8 cellular contexts compared by ENCODE assay signal in the genomic region with DNA sequence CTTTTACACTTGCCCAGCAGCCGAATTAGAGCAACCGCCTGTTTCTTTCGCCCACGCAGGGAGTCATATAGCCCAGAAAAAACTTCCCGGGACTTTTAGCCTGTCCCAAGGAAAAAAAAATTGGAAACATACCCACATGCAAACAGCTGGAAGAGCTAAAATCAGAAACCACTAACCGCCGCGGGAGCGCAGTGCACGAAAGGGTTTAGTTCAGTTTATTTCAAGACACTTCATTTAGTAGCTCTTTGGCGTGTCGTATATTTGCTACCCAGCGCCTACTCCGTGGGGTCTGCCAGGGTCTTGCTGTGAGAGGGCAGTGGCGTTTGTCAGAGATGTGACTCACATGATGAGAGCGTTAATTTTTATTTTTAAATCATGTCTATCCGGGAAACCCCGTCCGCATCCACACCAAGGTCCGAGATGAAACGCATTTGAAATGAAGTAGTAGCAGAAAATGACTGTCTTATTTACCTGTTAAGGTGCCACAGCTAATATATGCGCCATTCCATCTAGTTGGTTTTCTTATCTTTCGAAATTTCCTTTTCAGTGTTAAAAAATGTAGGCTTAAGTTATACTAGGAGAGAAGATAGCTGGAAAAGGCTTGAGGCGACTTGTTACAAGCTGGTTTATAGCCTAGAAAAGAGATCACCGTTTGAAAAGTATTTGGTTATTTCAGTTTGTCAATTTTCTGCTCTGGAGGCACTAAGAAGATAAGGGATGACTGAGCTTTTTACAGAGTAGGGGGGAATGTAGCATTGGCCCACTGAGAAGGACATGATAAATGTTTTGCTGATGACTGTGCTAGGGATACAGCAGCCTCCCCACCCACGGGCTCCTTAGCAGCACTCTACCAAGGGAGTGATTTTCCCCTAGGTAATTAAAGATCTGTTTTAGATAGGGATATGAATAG. TPM values are rescaled to one million over a fixed set of nuclear protein-coding genes. Genes with fewer than 3 reads are reported as not detected.
A peak's percentile ranks its signal among the peaks of the same experiment; 100 is the strongest.
DNase-seq lines count a peak whose midpoint lies in the region; ATAC-seq and TF ChIP-seq lines count a peak whose summit lies in the region.

No MANE protein-coding gene starts in this region.

- no peak for TF ChIP-seq CTCF in endodermal cell (conservative IDR thresholded peaks at IDR 0.05)

- peaks cover 49% of the 10 kb centered on the region for H3K4me1 Mint-ChIP-seq in endodermal cell
- H3K4me1 Mint-ChIP-seq in naive thymus-derived CD4-positive, alpha-beta T cell: peaks cover 6 to 32% (median 23%) of the 10 kb centered on the region in 7 donors

- peak overlapping the region; percentile 81 for H3K9ac ChIP-seq in endodermal cell (ENCODE audit: extremely low read depth, low read length, poor library complexity, severe bottlenecking)

- H3K27ac Mint-ChIP-seq in endodermal cell: peak overlapping the region; percentile 74
- peak overlapping the region in 5 of 9 donors; percentile 27 to 57 (median 37) for H3K27ac Mint-ChIP-seq in naive thymus-derived CD4-positive, alpha-beta T cell

- peaks cover 9% of the 10 kb centered on the region for H3K4me1 ChIP-seq in endodermal cell (ENCODE audit: control insufficient read depth, insufficient read depth, low read length)
- peaks cover 4 to 10% of the 10 kb centered on the region in 2 donors for H3K4me1 ChIP-seq in naive thymus-derived CD4-positive, alpha-beta T cell (ENCODE audit: control insufficient read depth in 2 of 2, insufficient read depth in 2 of 2, low read length in 2 of 2)

- intact Hi-C loops in naive thymus-derived CD4-positive, alpha-beta T cell (cut with micrococcal nuclease): loop anchor here (1.0 to 5.0 kb wide), 3 partner anchors 167 to 1768 kb away; no protein-coding TSS in a partner anchor

- WGBS in endodermal cell (ENCODE audit: insufficient coverage in 1 of 2, insufficient read length in 1 of 2), 2 experiments: 10 to 16% methylated on average over 19 to 26 of the region's 26 CpGs

- H3K27me3 ChIP-seq in endodermal cell (ENCODE audit: control insufficient read depth, insufficient read depth, low read length, poor library complexity, severe bottlenecking): peaks cover 13% of the 10 kb centered on the region
- peaks cover 5 to 10% of the 10 kb centered on the region in 2 donors for H3K27me3 ChIP-seq in naive thymus-derived CD4-positive, alpha-beta T cell (ENCODE audit: control insufficient read depth in 2 of 2, insufficient read depth in 2 of 2, low read length in 2 of 2)

- peaks cover 41% of the 10 kb centered on the region for H3K36me3 ChIP-seq in endodermal cell (ENCODE audit: control insufficient read depth, insufficient read depth, low read length)
- no peaks in the 10 kb centered on the region for H3K36me3 ChIP-seq in naive thymus-derived CD4-positive, alpha-beta T cell (ENCODE audit: control insufficient read depth in 2 of 3, insufficient read depth in 3 of 3, low read length in 3 of 3)

- no peak overlapping the region for H3K27ac ChIP-seq in endodermal cell (ENCODE audit: low read depth, low read length)
- no peak overlapping the region for H3K27ac ChIP-seq in naive thymus-derived CD4-positive, alpha-beta T cell (ENCODE audit: low read depth, low read length)

- no peaks in the 10 kb centered on the region for H3K9me3 ChIP-seq in endodermal cell (ENCODE audit: control insufficient read depth, low read length)
- no peaks in the 10 kb centered on the region for H3K9me3 ChIP-seq in naive thymus-derived CD4-positive, alpha-beta T cell (ENCODE audit: control insufficient read depth in 2 of 3, low read length in 3 of 3)

- POLR2A ChIA-PET in naive thymus-derived CD4-positive, alpha-beta T cell (lab: Charles Lee): interaction anchor here (0.5 kb wide), 1 partner anchor 1170 kb away, joined by 3 read pairs; no protein-coding TSS in a partner anchor

- DNase-seq in stimulated activated CD4-positive, alpha-beta T cell treated with anti-CD3 and anti-CD28 coated beads, Interleukin-4, amount 100 ng/mL, for 1 hour: peak; percentile 4
- no peak for DNase-seq in stimulated activated CD4-positive, alpha-beta T cell treated with anti-CD3 and anti-CD28 coated beads, Interleukin-12 subunit alpha, Interleukin-12 subunit beta, amount 100 ng/mL, for 4 hours
- peak; percentile 80 for DNase-seq in RPMI7951 (ENCODE audit: low read depth)
- no peak for DNase-seq in endodermal cell
- DNase-seq in naive thymus-derived CD4-positive, alpha-beta T cell: peak in 5 of 9 donors; percentile 1 to 9 (median 2)
- DNase-seq in activated gamma-delta T cell (lab: John Stamatoyannopoulos, UW): no peak
- no peak for DNase-seq in epidermal melanocyte (ENCODE audit: insufficient read length, low spot score)

- CTCF ChIA-PET in naive thymus-derived CD4-positive, alpha-beta T cell (lab: Charles Lee): interaction anchor here (0.9 kb wide), 1 partner anchor 646 kb away, joined by 6 read pairs; no protein-coding TSS in a partner anchor

- H3K4me3 Mint-ChIP-seq in endodermal cell: peak overlapping the region; percentile 93
- H3K4me3 Mint-ChIP-seq in naive thymus-derived CD4-positive, alpha-beta T cell: peak overlapping the region; percentile 72 to 91 (median 88)

- H3K36me3 Mint-ChIP-seq in endodermal cell (ENCODE audit: low read depth): peaks cover 33% of the 10 kb centered on the region
- H3K36me3 Mint-ChIP-seq in naive thymus-derived CD4-positive, alpha-beta T cell: peaks cover 0 to 11% (median 0%) of the 10 kb centered on the region in 5 donors

- H3K9me3 Mint-ChIP-seq in endodermal cell: no peaks in the 10 kb centered on the region
- no peaks in the 10 kb centered on the region for H3K9me3 Mint-ChIP-seq in naive thymus-derived CD4-positive, alpha-beta T cell

- ATAC-seq in naive thymus-derived CD4-positive, alpha-beta T cell: no peak
- ATAC-seq in HG03432 (IDR thresholded peaks at IDR 0.05; ENCODE audit: unreplicated experiment): no peak

- peaks cover 33% of the 10 kb centered on the region for H3K27me3 Mint-ChIP-seq in endodermal cell (ENCODE audit: insufficient read depth)
- peaks cover 10 to 48% (median 27%) of the 10 kb centered on the region in 5 donors for H3K27me3 Mint-ChIP-seq in naive thymus-derived CD4-positive, alpha-beta T cell

- H3K4me3 ChIP-seq in endodermal cell (ENCODE audit: low read length): peak overlapping the region; percentile 98
- peak overlapping the region; percentile 46 for H3K4me3 ChIP-seq in naive thymus-derived CD4-positive, alpha-beta T cell (ENCODE audit: low read length)

RNA-seq across cellular contexts. Expression of a gene that starts 1.7 kb away (rescaled TPM):
- total RNA-seq in RPMI7951 (2014; rRNA removed; shearing (Covaris generic)): 4.1 and 4.6 TPM in 2 replicates
- 10 to 100 TPM; 39.6 to 41.1 TPM for total RNA-seq in endodermal cell
- polyA plus RNA-seq in endodermal cell (2013, experiment 1 of 2): 6.3 TPM
- 7.4 TPM for polyA plus RNA-seq in endodermal cell (2013, experiment 2 of 2)
- 10 to 100 TPM in 2 of 5 experiments, 1 to 10 TPM in 3; 3.6 to 13.3 (median 5.7) TPM for total RNA-seq in naive thymus-derived CD4-positive, alpha-beta T cell
- 1 to 10 TPM; 1.7 to 2.0 TPM for polyA plus RNA-seq in naive thymus-derived CD4-positive, alpha-beta T cell

Comparison
In these comparisons a context has a peak if more than half of its experiments do, and no peak if none do; other contexts are left out.
1. DNase-seq: peak in stimulated activated CD4-positive, alpha-beta T cell treated with anti-CD3 and anti-CD28 coated beads, Interleukin-4, amount 100 ng/mL, for 1 hour (single experiment), RPMI7951 (single experiment) and naive thymus-derived CD4-positive, alpha-beta T cell (5 of 9); none in stimulated activated CD4-positive, alpha-beta T cell treated with anti-CD3 and anti-CD28 coated beads, Interleukin-12 subunit alpha, Interleukin-12 subunit beta, amount 100 ng/mL, for 4 hours (single experiment), endodermal cell (single experiment), activated gamma-delta T cell (single experiment) and epidermal melanocyte (single experiment).